In the genomic region with DNA sequence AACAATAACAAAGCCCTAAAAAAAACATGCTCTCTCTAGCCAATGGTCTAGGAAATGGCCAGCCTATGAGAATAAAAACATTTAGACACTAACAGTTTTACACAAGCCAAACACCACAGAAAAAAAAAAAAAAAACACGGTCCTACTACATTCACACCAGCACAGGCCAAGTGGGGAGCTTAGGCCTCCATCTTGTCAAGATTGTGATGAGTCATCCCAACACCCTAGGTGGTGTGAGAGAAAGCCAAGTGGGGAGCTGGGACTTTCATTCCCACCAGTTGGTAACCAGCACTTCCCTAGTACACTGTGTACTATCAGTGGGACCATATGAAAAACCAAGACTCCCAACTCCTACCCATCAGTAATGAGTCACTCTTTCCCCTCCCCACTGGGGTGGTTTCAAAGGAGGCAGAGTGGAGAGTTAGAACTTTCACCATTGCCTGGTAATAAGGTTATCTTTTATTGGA, we compare ENCODE assay signal across 15 cellular contexts.
DNase-seq lines count a peak whose midpoint lies in the region; TF ChIP-seq lines count a peak whose summit lies in the region.
"Had no signal": no experiment of that assay in that cellular context is flagged by ENCODE, and none has a peak within 500 bp of the region (broad histone marks: within the 10 kb centered on the region; RNA-seq: fewer than 3 reads in every experiment).

No MANE protein-coding gene starts in this region.

- H3K4me3 ChIP-seq in mammary epithelial cell (replicated peaks in 1 of 3; ENCODE audit: insufficient read depth in 1 of 3, low read depth in 2 of 3, low read length in 3 of 3) (no peak overlapping the region), stomach (no peak overlapping the region), transverse colon (no peak overlapping the region)
- H3K4me3 ChIP-seq: esophagus muscularis mucosa, testis had no signal

- in situ Hi-C loops in mammary epithelial cell (cut with MboI; ENCODE audit: low sequenced_read_pairs in 2 of 2) (no loop called here), transverse colon (cut with MboI; ENCODE audit: low pct_ligation_motif_present in 1 of 4, low pct_unique_long_range_greater_than_20kb in 1 of 4, low sequenced_read_pairs in 3 of 4) (loop anchor here in 1 of 4 donors (25.0 kb wide), 1 partner anchor 161 kb away; no protein-coding TSS in a partner anchor)

- TF ChIP-seq EP300 in stomach (IDR thresholded peaks at IDR 0.05) (no peak), transverse colon (IDR thresholded peaks at IDR 0.05; ENCODE audit: low read depth) (no peak)

- H2AFZ ChIP-seq in mammary epithelial cell (ENCODE audit: low read depth, low read length), result peak overlapping the region; percentile 41

- no peak overlapping the region for H3K9ac ChIP-seq in mammary epithelial cell (ENCODE audit: insufficient read depth, low read length)

- H3K4me1 Mint-ChIP-seq in osteocyte (ENCODE audit: unreplicated experiment), result peaks cover 6% of the 10 kb centered on the region

- no peak overlapping the region for H3K27ac ChIP-seq in mammary epithelial cell (ENCODE audit: insufficient read depth, low read depth, low read length)
- no peak overlapping the region for H3K27ac ChIP-seq in stomach
- H3K27ac ChIP-seq in transverse colon, result no peak overlapping the region
- H3K27ac ChIP-seq: esophagus muscularis mucosa, testis had no signal

- DNase-seq in HUDEP-2 (lab: John Stamatoyannopoulos, UW; ENCODE audit: unreplicated experiment in 76 of 76) (peak in 59 of 76 experiments; percentile 1 to 87 (median 47)), OCI-M2 (lab: John Stamatoyannopoulos, UW; ENCODE audit: unreplicated experiment) (peak; percentile 72), mammary epithelial cell (peak; percentile 23), osteocyte (ENCODE audit: extremely low spot score, unreplicated experiment) (no peak), stomach (no peak), transverse colon (no peak), dedifferentiated amniotic fluid mesenchymal stem cell (ENCODE audit: extremely low spot score) (no peak)
- DNase-seq: activated effector memory CD4-positive, alpha-beta T cell treated with anti-CD3 and anti-CD28 coated beads, Interleukin-2, amount 50 U/mL, for 16 hours; Caco-2; effector CD8-positive, alpha-beta T cell; EL; NCI-H1436; NCI-H69; testis had no signal

- no peaks in the 10 kb centered on the region for H3K9me3 ChIP-seq in mammary epithelial cell (replicated peaks; ENCODE audit: insufficient read depth, low read length)
- H3K9me3 ChIP-seq in stomach, result no peaks in the 10 kb centered on the region
- H3K9me3 ChIP-seq in transverse colon, result no peaks in the 10 kb centered on the region
- H3K9me3 ChIP-seq: Caco-2, esophagus muscularis mucosa, testis had no signal

- no peaks in the 10 kb centered on the region for H4K20me1 ChIP-seq in mammary epithelial cell (ENCODE audit: insufficient read depth, low read length)

- dilution Hi-C loops in mammary epithelial cell (cut with HindIII; ENCODE audit: low sequenced_read_pairs), result no loop called here

- H3K4me1 ChIP-seq in mammary epithelial cell (ENCODE audit: insufficient read depth, low read length) (no peaks in the 10 kb centered on the region), stomach (no peaks in the 10 kb centered on the region), transverse colon (no peaks in the 10 kb centered on the region)
- H3K4me1 ChIP-seq: Caco-2, esophagus muscularis mucosa, testis had no signal

- H3K4me2 ChIP-seq in mammary epithelial cell (ENCODE audit: insufficient read depth, low read depth, low read length), result no peak overlapping the region

- no TSS peak for BruUV-seq in mammary epithelial cell (replicated peaks; lab: Mats Ljungman, UMichigan)

- peak overlapping the region; percentile 14 for H3K27ac Mint-ChIP-seq in osteocyte (ENCODE audit: unreplicated experiment)

- WGBS in mammary epithelial cell (ENCODE audit: low coverage, missing lambda C conversion rate), result 86% methylated on average over 1 of the region's 1 CpG
- WGBS in stomach, 5 donors, result 50 to 91% (median 79%) methylated on average over 1 of the region's 1 CpG
- WGBS in transverse colon (ENCODE audit: low coverage in 1 of 2), 2 donors, result 86 to 100% methylated on average over 1 of the region's 1 CpG

- H3K79me2 ChIP-seq in mammary epithelial cell (ENCODE audit: insufficient read depth, low read length), result no peaks in the 10 kb centered on the region

- no peak for TF ChIP-seq POLR2A in stomach (IDR thresholded peaks at IDR 0.05)
- no peak for TF ChIP-seq POLR2A in transverse colon (IDR thresholded peaks at IDR 0.05)

- no peak for TF ChIP-seq CTCF in mammary epithelial cell (conservative IDR thresholded peaks at IDR 0.05 in 1 of 2, IDR thresholded peaks at IDR 0.05 in 1 of 2; ENCODE audit: extremely low read depth in 1 of 2, insufficient read depth in 1 of 2, low read depth in 1 of 2, low read length in 2 of 2)
- no peak for TF ChIP-seq CTCF in osteocyte (IDR thresholded peaks at IDR 0.05)
- no peak for TF ChIP-seq CTCF in stomach (IDR thresholded peaks at IDR 0.05)
- no peak for TF ChIP-seq CTCF in transverse colon (IDR thresholded peaks at IDR 0.05)

- intact Hi-C loops in mammary epithelial cell (cut with micrococcal nuclease) (no loop called here), stomach (cut with DNase I; ENCODE audit: low total_unique reads) (no loop called here), transverse colon (cut with DNase I; ENCODE audit: low total_unique reads) (no loop called here)

- H3K27me3 Mint-ChIP-seq in osteocyte (ENCODE audit: unreplicated experiment), result no peaks in the 10 kb centered on the region

- H3K27me3 ChIP-seq in mammary epithelial cell (ENCODE audit: insufficient read depth, low read length) (no peaks in the 10 kb centered on the region), stomach (no peaks in the 10 kb centered on the region), transverse colon (no peaks in the 10 kb centered on the region)
- H3K27me3 ChIP-seq: esophagus muscularis mucosa, testis had no signal

- no peaks in the 10 kb centered on the region for H3K36me3 ChIP-seq in mammary epithelial cell (ENCODE audit: insufficient read depth, low read length)
- H3K36me3 ChIP-seq in stomach, result no peaks in the 10 kb centered on the region
- no peaks in the 10 kb centered on the region for H3K36me3 ChIP-seq in transverse colon
- H3K36me3 ChIP-seq: esophagus muscularis mucosa had no signal

- no peaks in the 10 kb centered on the region for H3K36me3 Mint-ChIP-seq in osteocyte (ENCODE audit: unreplicated experiment)

- CTCF ChIA-PET in mammary epithelial cell (lab: Charles Lee; ENCODE audit: low non-redundant PET), result no interaction called here

- peaks cover 8% of the 10 kb centered on the region for H3K9me3 Mint-ChIP-seq in osteocyte (ENCODE audit: unreplicated experiment)

- no peak overlapping the region for H3K4me3 Mint-ChIP-seq in osteocyte (ENCODE audit: unreplicated experiment)

Comparison
In these comparisons a context has a peak if more than half of its experiments do, and no peak if none do; other contexts are left out.
1. DNase-seq: peak in HUDEP-2 (59 of 76), OCI-M2 (single experiment) and mammary epithelial cell (single experiment); none in osteocyte (single experiment), stomach (single experiment), transverse colon (single experiment) and dedifferentiated amniotic fluid mesenchymal stem cell (single experiment).